ENCODE assay signal across 26 cellular contexts in the genomic region with DNA sequence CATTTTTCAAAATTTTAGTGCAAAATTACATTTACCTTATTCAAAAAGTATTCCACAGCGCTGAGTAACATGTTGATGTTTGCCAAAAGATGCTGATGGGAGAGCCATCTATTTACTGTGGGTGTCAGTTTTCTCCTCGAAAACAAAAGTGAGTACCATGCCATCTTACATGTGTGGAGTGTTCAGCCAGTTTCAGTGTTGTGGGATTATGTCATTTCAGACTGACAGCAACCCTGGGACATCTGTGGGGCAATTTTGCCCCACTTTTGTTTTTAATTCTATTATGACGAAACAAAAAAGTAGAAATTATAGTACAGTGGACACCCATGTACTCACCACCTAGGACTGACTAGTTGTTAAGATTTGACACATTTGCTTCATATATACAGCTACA. TPM values are rescaled to one million over a fixed set of nuclear protein-coding genes. Genes with fewer than 3 reads are reported as not detected.
DNase-seq lines count a peak whose midpoint lies in the region; ATAC-seq, FAIRE-seq and TF ChIP-seq lines count a peak whose summit lies in the region.
"Had no signal": no experiment of that assay in that cellular context is flagged by ENCODE, and none has a peak within 500 bp of the region (broad histone marks: within the 10 kb centered on the region; RNA-seq: fewer than 3 reads in every experiment).

No MANE protein-coding gene starts in this region.

- H3K27me3 Mint-ChIP-seq in CD14-positive monocyte (ENCODE audit: low read depth in 3 of 3): no peaks in the 10 kb centered on the region
- H3K27me3 Mint-ChIP-seq: stimulated activated memory B cell treated with anti-CD40 and anti-IgM and Interleukin-4, amounts not matched to agents 10 μg/mL and 1 μg/mL and 100 μg/mL, for 72 hours had no signal

- H3K4me3 ChIP-seq in H1 (ENCODE audit: extremely low read depth in 1 of 4, insufficient read depth in 2 of 4, low read depth in 3 of 4, low read length in 4 of 4): no peak overlapping the region
- H3K4me3 ChIP-seq: neural progenitor cell, pancreas, testis had no signal

- no peak overlapping the region for H2BK20ac ChIP-seq in H1 (ENCODE audit: low read length)

- no peak overlapping the region for H4K8ac ChIP-seq in H1 (ENCODE audit: extremely low read depth, insufficient read depth, low read length)

- CTCF ChIA-PET in H1 (lab: Charles Lee; ENCODE audit: partially characterized antibody): interaction anchor here (0.8 to 1.7 kb wide), 3 partner anchors 19 to 570 kb away, joined by 3 to 4 read pairs (median 4); partner anchors contain the start of gene SLCO3A1

- TF ChIP-seq CTCF in CD14-positive monocyte (IDR thresholded peaks at IDR 0.05) (no peak), H1 (IDR thresholded peaks at IDR 0.05; ENCODE audit: control extremely low read depth in 1 of 3, insufficient read depth in 1 of 3, low read depth in 1 of 3, low read length in 3 of 3) (no peak)

- DNase-seq in CD14-positive monocyte (ENCODE audit: low spot score): no peak
- DNase-seq in MV-4-11 (lab: John Stamatoyannopoulos, UW): peak; percentile 8
- DNase-seq in H1 (ENCODE audit: low read depth in 1 of 2, low spot score in 2 of 2): no peak
- peak; percentile 37 for DNase-seq in superior temporal gyrus (ENCODE audit: extremely low spot score)
- DNase-seq in NCI-H774 (lab: John Stamatoyannopoulos, UW): no peak
- no peak for DNase-seq in HCEC 1CT
- DNase-seq in sciatic nerve (ENCODE audit: low spot score): no peak
- DNase-seq: activated CD4-positive, CD25-positive, alpha-beta regulatory T cell treated with anti-CD3 and anti-CD28 coated beads, Interleukin-2, amount 50 U/mL, for 72 hours; activated CD8-positive, alpha-beta T cell treated with anti-CD3 and anti-CD28 coated beads for 36 hours; amygdala; DMS153; immature natural killer cell; mesendoderm; NCI-H1436; NCI-H524 treated with DMSO at 0.1 percent for 48 hours; pancreas; SHP77; testis had no signal

- no peak overlapping the region for H3K4me3 Mint-ChIP-seq in CD14-positive monocyte
- H3K4me3 Mint-ChIP-seq: activated CD8-positive, alpha-beta T cell treated with anti-CD3 and anti-CD28 coated beads for 36 hours; immature natural killer cell; neural progenitor cell; stimulated activated memory B cell treated with anti-CD40 and anti-IgM and Interleukin-4, amounts not matched to agents 10 μg/mL and 1 μg/mL and 100 μg/mL, for 72 hours had no signal

- ATAC-seq in sciatic nerve: no peak
- ATAC-seq: activated CD8-positive, alpha-beta T cell treated with anti-CD3 and anti-CD28 coated beads for 36 hours; activated naive CD4-positive, alpha-beta T cell treated with anti-CD3 and anti-CD28 coated beads, Interleukin-2, amount 50 U/mL, for 72 hours; Panc1; stimulated activated memory B cell treated with anti-CD40 and anti-IgM and Interleukin-4, amounts not matched to agents 10 μg/mL and 1 μg/mL and 100 μg/mL, for 72 hours had no signal

- H2BK15ac ChIP-seq in H1 (ENCODE audit: low read length): no peak overlapping the region

- H2AK5ac ChIP-seq in H1 (ENCODE audit: low read depth, low read length): no peak overlapping the region

- 83% methylated on average over 3 of the region's 3 CpGs; no CpG with 5 or more reads in 1 of the 2 experiments for WGBS in H1 (ENCODE audit: extremely low coverage in 1 of 2, insufficient coverage in 1 of 2, insufficient read length in 1 of 2, insufficient replicate concordance in 2 of 2, low coverage in 1 of 2, low lambda C conversion rate in 2 of 2, missing lambda C conversion rate in 1 of 2), 2 experiments

- H3K4me2 ChIP-seq in H1 (ENCODE audit: insufficient read depth in 1 of 2, low read depth in 2 of 2, low read length in 2 of 2): no peak overlapping the region
- H3K4me2 ChIP-seq: neural progenitor cell had no signal

- no peaks in the 10 kb centered on the region; a peak in 2 of 4 replicates for H3K79me2 ChIP-seq in H1 (ENCODE audit: control insufficient read depth in 1 of 2, insufficient read depth in 2 of 2, low read length in 2 of 2)

- no peak overlapping the region for H3K27ac ChIP-seq in H1 (ENCODE audit: low read depth, low read length)
- H3K27ac ChIP-seq: neural progenitor cell, testis had no signal

- H3K9me3 Mint-ChIP-seq in CD14-positive monocyte: peaks cover 0 to 3% (median 0%) of the 10 kb centered on the region in 7 donors
- H3K9me3 Mint-ChIP-seq: activated CD8-positive, alpha-beta T cell treated with anti-CD3 and anti-CD28 coated beads for 36 hours; immature natural killer cell had no signal

- intact Hi-C loops in CD14-positive monocyte (cut with micrococcal nuclease): no loop called here
- intact Hi-C loops in sciatic nerve (cut with DNase I): no loop called here

- no peak overlapping the region for H4K91ac ChIP-seq in H1 (replicated peaks; ENCODE audit: insufficient read length, low read length)

- no peak for TF ChIP-seq POLR2A in H1 (IDR thresholded peaks at IDR 0.05; ENCODE audit: control extremely low read depth in 1 of 2, low read depth in 2 of 2, low read length in 2 of 2)

- H2AFZ ChIP-seq in H1 (ENCODE audit: low read length): no peak overlapping the region
- H2AFZ ChIP-seq: neural progenitor cell had no signal

- no peaks in the 10 kb centered on the region; the same call in 1 of the 2 replicates for H3K23me2 ChIP-seq in H1 (ENCODE audit: low read depth, low read length)

- TF ChIP-seq EP300 in H1 (IDR thresholded peaks at IDR 0.05; ENCODE audit: borderline replicate concordance in 1 of 2, low read depth in 2 of 2, low read length in 2 of 2): no peak

- peaks cover 0 to 4% of the 10 kb centered on the region in 2 experiments for H4K20me1 ChIP-seq in H1 (replicated peaks in 1 of 2; ENCODE audit: control insufficient read depth in 1 of 2, insufficient read depth in 2 of 2, low read length in 2 of 2)

- no peaks in the 10 kb centered on the region for H3K27me3 ChIP-seq in H1 (replicated peaks in 1 of 4; ENCODE audit: control insufficient read depth in 3 of 4, extremely low read depth in 1 of 4, insufficient read depth in 3 of 4, low read length in 3 of 4)
- H3K27me3 ChIP-seq: neural progenitor cell, pancreas, testis had no signal

- peaks cover 21 to 46% of the 10 kb centered on the region in 2 donors for H3K36me3 Mint-ChIP-seq in CD14-positive monocyte
- H3K36me3 Mint-ChIP-seq: stimulated activated memory B cell treated with anti-CD40 and anti-IgM and Interleukin-4, amounts not matched to agents 10 μg/mL and 1 μg/mL and 100 μg/mL, for 72 hours had no signal

- no peak overlapping the region for H2BK12ac ChIP-seq in H1 (ENCODE audit: low read depth, low read length)

- peaks cover 0 to 2% (median 1%) of the 10 kb centered on the region in 4 experiments; a peak in 2 of 7 replicates for H3K4me1 ChIP-seq in H1 (replicated peaks in 1 of 4; ENCODE audit: control insufficient read depth in 3 of 4, insufficient read depth in 4 of 4, low read length in 3 of 4)
- H3K4me1 ChIP-seq: neural progenitor cell, pancreas had no signal

- H3K9me3 ChIP-seq in H1 (ENCODE audit: insufficient read depth in 2 of 2, low read depth in 1 of 2, low read length in 1 of 2): no peaks in the 10 kb centered on the region
- H3K9me3 ChIP-seq: pancreas, testis had no signal

- H3K56ac ChIP-seq in H1 (replicated peaks; ENCODE audit: insufficient read length, low read depth, low read length): peak overlapping the region; percentile 75

- peak overlapping the region in 4 of 7 donors; percentile 30 to 97 (median 91) for H3K27ac Mint-ChIP-seq in CD14-positive monocyte
- H3K27ac Mint-ChIP-seq: activated CD8-positive, alpha-beta T cell treated with anti-CD3 and anti-CD28 coated beads for 36 hours; activated naive CD4-positive, alpha-beta T cell treated with anti-CD3 and anti-CD28 coated beads, Interleukin-2, amount 50 U/mL, for 72 hours; activated T-helper 2 cell treated with anti-CD3 and anti-CD28 coated beads, Interferon-gamma antibody, Interleukin-2, Interleukin-4, amounts not matched to agents 10 μg/mL and 5 μg/mL and 100 μg/mL, durations not matched to agents 14 hours and 24 hours and 36 hours; neural progenitor cell; stimulated activated memory B cell treated with anti-CD40 and anti-IgM and Interleukin-4, amounts not matched to agents 10 μg/mL and 1 μg/mL and 100 μg/mL, for 72 hours had no signal

- FAIRE-seq in H1 (lab: Jason Lieb, UNC): no peak
- FAIRE-seq: endothelial cell of umbilical vein, GM12891, H54, pancreas had no signal

- no peaks in the 10 kb centered on the region for H3K79me1 ChIP-seq in H1 (ENCODE audit: low read depth, low read length)

- H2BK5ac ChIP-seq in H1 (ENCODE audit: low read depth, low read length): no peak overlapping the region

- no peak overlapping the region for H3K18ac ChIP-seq in H1 (ENCODE audit: extremely low read depth, low read length)

- H3K4ac ChIP-seq in H1 (replicated peaks; ENCODE audit: insufficient read length, low read depth, low read length): no peak overlapping the region

- H3K23ac ChIP-seq in H1 (ENCODE audit: insufficient read length): no peak overlapping the region

- H3K4me1 Mint-ChIP-seq in CD14-positive monocyte: peaks cover 54% of the 10 kb centered on the region
- H3K4me1 Mint-ChIP-seq: stimulated activated memory B cell treated with anti-CD40 and anti-IgM and Interleukin-4, amounts not matched to agents 10 μg/mL and 1 μg/mL and 100 μg/mL, for 72 hours had no signal

- no peak overlapping the region for H3K14ac ChIP-seq in H1 (ENCODE audit: insufficient read length)

- POLR2A ChIA-PET in H1 (lab: Charles Lee; ENCODE audit: partially characterized antibody): interaction anchor here (0.8 kb wide), 1 partner anchor 10 kb away, joined by 3 read pairs; no protein-coding TSS in a partner anchor

- no peaks in the 10 kb centered on the region for H3K36me3 ChIP-seq in H1 (ENCODE audit: control insufficient read depth in 2 of 4, insufficient read depth in 4 of 4, low read length in 3 of 4)
- H3K36me3 ChIP-seq: neural progenitor cell, pancreas had no signal

- no peak for TF ChIP-seq RAD21 in H1 (IDR thresholded peaks at IDR 0.05 in 1 of 2, conservative IDR thresholded peaks at IDR 0.05 in 1 of 2; ENCODE audit: low read depth in 2 of 2, low read length in 2 of 2)

- no peak overlapping the region for H2BK120ac ChIP-seq in H1 (replicated peaks; ENCODE audit: low read depth, low read length)

- H3K9ac ChIP-seq in H1 (replicated peaks in 1 of 4; ENCODE audit: extremely low read depth in 1 of 4, low read depth in 3 of 4, low read length in 3 of 4): no peak overlapping the region
- H3K9ac ChIP-seq: neural progenitor cell had no signal

- no peak overlapping the region for H4K5ac ChIP-seq in H1 (ENCODE audit: insufficient read length, low read depth, low read length)

TF ChIP-seq in H1, 55 proteins besides CTCF, POLR2A, EP300 and RAD21 (continues in another document):
- TF ChIP-seq ASH2L (IDR thresholded peaks at IDR 0.05; ENCODE audit: low read length): no peak

RNA-seq across cellular contexts. Expression of gene SLCO3A1, which starts 19.6 kb away (rescaled TPM):
- polyA plus RNA-seq in CD14-positive monocyte (10 to 100 TPM; 53.7 to 62.8 TPM), H1 (2011; rRNA removed) (20.4 and 23.4 TPM in 2 replicates)
- total RNA-seq in H1 (2021; fragmentation: NEBNext Ultra II Directional; extraction: Animal tissue kit (Norgen Biotek cat#: 25700)): 15.1 and 15.3 TPM in 2 replicates
- polyA plus RNA-seq in H1 (2011; cell fraction: cytosol; rRNA removed): 12.0 TPM
- polyA plus RNA-seq in H1 (2011; cell fraction: nucleus; rRNA removed): 24.1 TPM
- polyA plus RNA-seq in H1 (2012, experiment 1 of 2): 12.7 to 14.0 TPM (median 13.7 TPM) in 4 replicates
- polyA plus RNA-seq in H1 (2012, experiment 2 of 2): 10.1 TPM
- 12.0 TPM for polyA plus RNA-seq in H1 (2013, experiment 1 of 2)
- 14.2 TPM for polyA plus RNA-seq in H1 (2013, experiment 2 of 2)
- 36.9 and 53.2 TPM in 2 replicates for polyA minus RNA-seq in H1 (2011; rRNA and poly(A)+ RNA removed)
- 16.9 TPM for polyA minus RNA-seq in H1 (2011; cell fraction: cytosol; rRNA and poly(A)+ RNA removed)
- 23.3 TPM for polyA minus RNA-seq in H1 (2011; cell fraction: nucleus; rRNA and poly(A)+ RNA removed)
- 36.4 TPM for total RNA-seq in sciatic nerve

Comparison
In these comparisons a context has a peak if more than half of its experiments do, and no peak if none do; other contexts are left out.
1. DNase-seq: peak in MV-4-11 (single experiment) and superior temporal gyrus (single experiment); none in CD14-positive monocyte (single experiment), H1 (0 of 2), NCI-H774 (single experiment), HCEC 1CT (single experiment) and sciatic nerve (single experiment).